Comparison of ENCODE assay signal across 8 cellular contexts in the genomic region with DNA sequence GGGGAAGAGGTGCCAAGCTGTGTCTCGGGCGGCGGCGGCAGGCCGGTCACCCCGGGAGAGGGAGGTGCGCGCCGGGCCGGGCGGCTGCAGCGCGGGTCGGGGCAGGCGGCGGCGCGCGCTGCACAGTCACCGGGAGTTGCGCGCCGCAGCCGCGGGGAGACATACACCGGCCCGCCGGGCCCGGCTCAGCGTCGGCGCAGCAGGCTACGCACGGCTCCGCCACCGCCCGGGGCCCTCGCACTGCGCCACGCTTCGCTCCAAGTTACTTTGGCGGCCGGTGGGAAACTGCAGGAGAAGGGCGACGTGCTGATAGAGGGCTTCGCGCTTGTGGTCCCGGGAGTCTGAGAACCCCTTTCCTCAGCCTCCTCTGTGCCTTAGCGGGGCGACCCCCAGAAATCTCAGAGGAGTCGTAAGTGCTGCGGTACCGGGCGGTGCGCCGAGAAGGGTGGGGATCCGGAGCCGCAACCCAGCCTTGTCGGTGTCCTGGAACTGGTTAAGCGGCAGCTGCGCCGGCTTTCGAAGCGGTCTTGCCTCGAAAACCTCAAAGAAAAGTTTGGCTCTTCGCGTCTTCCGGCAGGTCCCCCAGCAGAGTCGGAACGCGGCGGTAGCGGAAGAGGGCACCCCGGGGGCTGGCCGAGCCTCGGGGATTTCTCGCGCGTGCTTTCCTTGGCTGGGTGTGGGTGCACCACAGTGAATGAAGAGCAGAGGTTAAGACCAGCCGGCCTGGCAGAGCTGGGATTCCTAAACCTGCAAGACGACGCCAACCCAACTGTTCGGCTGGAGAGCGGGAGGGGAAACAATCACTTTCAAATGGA. TPM values are rescaled to one million over a fixed set of nuclear protein-coding genes. Genes with fewer than 3 reads are reported as not detected.
DNase-seq lines count a peak whose midpoint lies in the region; ATAC-seq and TF ChIP-seq lines count a peak whose summit lies in the region.

Gene EFNA5 (minus strand): TSS at position 11 of the 815 bp plus-strand sequence.

- peaks cover 75% of the 10 kb centered on the region for H3K27me3 Mint-ChIP-seq in activated T-helper 2 cell treated with anti-CD3 and anti-CD28 coated beads, Interferon-gamma antibody, Interleukin-2, Interleukin-4, amounts not matched to agents 10 μg/mL and 5 μg/mL and 100 μg/mL, durations not matched to agents 14 hours and 24 hours and 36 hours (ENCODE audit: low read depth)

- no peak within 1 kb of the TSS for H3K27ac ChIP-seq in neutrophil

- H3K27ac Mint-ChIP-seq in activated T-helper 2 cell treated with anti-CD3 and anti-CD28 coated beads, Interferon-gamma antibody, Interleukin-2, Interleukin-4, amounts not matched to agents 10 μg/mL and 5 μg/mL and 100 μg/mL, durations not matched to agents 14 hours and 24 hours and 36 hours = peak within 1 kb of the TSS; percentile 12

- peak within 1 kb of the TSS; percentile 75 for H3K4me3 Mint-ChIP-seq in activated T-helper 2 cell treated with anti-CD3 and anti-CD28 coated beads, Interferon-gamma antibody, Interleukin-2, Interleukin-4, amounts not matched to agents 10 μg/mL and 5 μg/mL and 100 μg/mL, durations not matched to agents 14 hours and 24 hours and 36 hours (ENCODE audit: low read depth)

- H3K36me3 ChIP-seq in neutrophil = no peaks in the 10 kb centered on the region

- TF ChIP-seq CTCF in neutrophil (IDR thresholded peaks at IDR 0.05) = no peak

- no peaks in the 10 kb centered on the region for H3K9me3 Mint-ChIP-seq in activated T-helper 2 cell treated with anti-CD3 and anti-CD28 coated beads, Interferon-gamma antibody, Interleukin-2, Interleukin-4, amounts not matched to agents 10 μg/mL and 5 μg/mL and 100 μg/mL, durations not matched to agents 14 hours and 24 hours and 36 hours

- H3K27me3 ChIP-seq in neutrophil = peaks cover 100% of the 10 kb centered on the region

- intact Hi-C loops in activated T-helper 2 cell treated with anti-CD3 and anti-CD28 coated beads, Interferon-gamma antibody, Interleukin-2, Interleukin-4, amounts not matched to agents 10 μg/mL and 5 μg/mL and 100 μg/mL, durations not matched to agents 14 hours and 24 hours and 36 hours (cut with micrococcal nuclease) = loop anchor here (5.0 kb wide), 2 partner anchors 99 to 246 kb away; no protein-coding TSS in a partner anchor

- no peaks in the 10 kb centered on the region for H3K9me3 ChIP-seq in neutrophil

- H3K36me3 Mint-ChIP-seq in activated T-helper 2 cell treated with anti-CD3 and anti-CD28 coated beads, Interferon-gamma antibody, Interleukin-2, Interleukin-4, amounts not matched to agents 10 μg/mL and 5 μg/mL and 100 μg/mL, durations not matched to agents 14 hours and 24 hours and 36 hours (ENCODE audit: low read depth) = no peaks in the 10 kb centered on the region

- DNase-seq in activated gamma-delta T cell (lab: John Stamatoyannopoulos, UW) (peak; percentile 13), activated gamma-delta T cell treated with Interleukin-2 at 50 U/mL for 16 hours (no peak), NCI-H345 (lab: John Stamatoyannopoulos, UW) (peak; percentile 48), germinal center (ENCODE audit: low spot score) (peak; percentile 29), A172 (ENCODE audit: low spot score) (no peak)
- DNase-seq in activated T-helper 2 cell treated with anti-CD3 and anti-CD28 coated beads, Interferon-gamma antibody, Interleukin-2, Interleukin-4, amounts not matched to agents 10 μg/mL and 5 μg/mL and 100 μg/mL, durations not matched to agents 14 hours and 24 hours and 36 hours (ENCODE audit: low spot score) = peak; percentile 31

- peak within 1 kb of the TSS; percentile 28 to 58 for H3K4me3 ChIP-seq in neutrophil (ENCODE audit: low read depth in 1 of 2, low read length in 1 of 2)

- H3K4me1 ChIP-seq in neutrophil (ENCODE audit: control insufficient read depth in 1 of 2, insufficient read depth in 1 of 2, low read depth in 1 of 2, low read length in 1 of 2) = peaks cover 37 to 40% of the 10 kb centered on the region in 2 experiments

- H3K4me1 Mint-ChIP-seq in activated T-helper 2 cell treated with anti-CD3 and anti-CD28 coated beads, Interferon-gamma antibody, Interleukin-2, Interleukin-4, amounts not matched to agents 10 μg/mL and 5 μg/mL and 100 μg/mL, durations not matched to agents 14 hours and 24 hours and 36 hours (ENCODE audit: low read depth) = peaks cover 22% of the 10 kb centered on the region

- ATAC-seq in HG02610 (IDR thresholded peaks at IDR 0.05; ENCODE audit: unreplicated experiment) = peak; percentile 30

RNA-seq across cellular contexts. Expression of gene EFNA5, which starts in this region (rescaled TPM):
- 0.32 TPM in 1 of 2 replicates, not detected in the other for total RNA-seq in activated T-helper 2 cell treated with anti-CD3 and anti-CD28 coated beads, Interferon-gamma antibody, Interleukin-2, Interleukin-4, amounts not matched to agents 10 μg/mL and 5 μg/mL and 100 μg/mL, durations not matched to agents 14 hours and 24 hours and 36 hours
- 3.0 and 3.4 TPM in 2 replicates for total RNA-seq in A172 (2014; rRNA removed; shearing (Covaris generic))

Comparison
In these comparisons a context has a peak if more than half of its experiments do, and no peak if none do; other contexts are left out.
1. DNase-seq: peak in activated gamma-delta T cell (single experiment), NCI-H345 (single experiment) and germinal center (single experiment); none in activated gamma-delta T cell treated with Interleukin-2 at 50 U/mL for 16 hours (single experiment) and A172 (single experiment).
2. Peak in DNase-seq in activated T-helper 2 cell treated with anti-CD3 and anti-CD28 coated beads, Interferon-gamma antibody, Interleukin-2, Interleukin-4, amounts not matched to agents 10 μg/mL and 5 μg/mL and 100 μg/mL, durations not matched to agents 14 hours and 24 hours and 36 hours; RNA of the gene not detected or under 1 TPM.